ENCODE assay signal across 9 cellular contexts in genomic region chr5:148374693-148375360, GRCh38. TPM values are rescaled to one million over a fixed set of nuclear protein-coding genes. Genes with fewer than 3 reads are reported as not detected.
DNase-seq lines count a peak whose midpoint lies in the region; ATAC-seq, FAIRE-seq and TF ChIP-seq lines count a peak whose summit lies in the region.
"Had no signal": no experiment of that assay in that cellular context is flagged by ENCODE, and none has a peak within 500 bp of the region (broad histone marks: within the 10 kb centered on the region; RNA-seq: fewer than 3 reads in every experiment).

No MANE protein-coding gene starts in this region.

- H3K4me2 ChIP-seq in K562 (ENCODE audit: insufficient read depth, low read length), result no peak overlapping the region
- H3K4me2 ChIP-seq: BLaER1 had no signal

- CTCF ChIA-PET in K562 (lab: Yijun Ruan, JAX; ENCODE audit: low intra/inter-chr PET ratio), result no interaction called here

- H3K4me3 ChIP-seq in K562 (no peak overlapping the region), tibial nerve (no peak overlapping the region)
- H3K4me3 ChIP-seq: BLaER1 had no signal

- H2AFZ ChIP-seq in K562 (ENCODE audit: low read depth, low read length), result no peak overlapping the region

- TF ChIP-seq RAD21 in K562 (CRISPR knock-in tag; conservative IDR thresholded peaks at IDR 0.05 in 1 of 2, IDR thresholded peaks at IDR 0.05 in 1 of 2), result peak; percentile 64 to 87

- FAIRE-seq in K562 (lab: Jason Lieb, UNC) (peak; percentile 82), islet of Langerhans (lab: Jason Lieb, UNC) (peak; percentile 13)

- BruUV-seq in K562 (replicated peaks; lab: Mats Ljungman, UMichigan), result no TSS peak

- no peaks in the 10 kb centered on the region for H3K9me3 ChIP-seq in K562 (replicated peaks; ENCODE audit: control insufficient read depth, insufficient read depth, low read depth, low read length)
- H3K9me3 ChIP-seq in tibial nerve, result no peaks in the 10 kb centered on the region

- H3K4me1 ChIP-seq in K562 (replicated peaks in 1 of 2; ENCODE audit: control insufficient read depth in 2 of 2, insufficient read depth in 2 of 2, low read length in 2 of 2), result no peaks in the 10 kb centered on the region
- no peaks in the 10 kb centered on the region for H3K4me1 ChIP-seq in tibial nerve
- H3K4me1 ChIP-seq: BLaER1 had no signal

- no peaks in the 10 kb centered on the region for H3K9me1 ChIP-seq in K562 (ENCODE audit: control insufficient read depth, insufficient read depth, low read length)

- in situ Hi-C loops in K562 (cut with MboI), result loop anchor here (10.0 kb wide), 1 partner anchor 190 kb away; no protein-coding TSS in a partner anchor

- POLR2A ChIA-PET in K562 (lab: Yijun Ruan, JAX), result interaction anchor here (1.2 kb wide), 1 partner anchor 9 kb away, joined by 9 read pairs; the partner anchor contains the start of gene FBXO38

- peak; percentile 61 for ATAC-seq in GM19468 (IDR thresholded peaks at IDR 0.05; ENCODE audit: extremely low read depth, unreplicated experiment)
- ATAC-seq in HG03469 (IDR thresholded peaks at IDR 0.05; ENCODE audit: unreplicated experiment), result peak; percentile 97
- ATAC-seq in K562, result peak; percentile 99

- no peaks in the 10 kb centered on the region for H3K79me2 ChIP-seq in K562 (ENCODE audit: control insufficient read depth, insufficient read depth, low read length)

- no peaks in the 10 kb centered on the region for H3K36me3 ChIP-seq in K562 (ENCODE audit: control insufficient read depth, insufficient read depth, low read length)
- peaks cover 0 to 17% (median 0%) of the 10 kb centered on the region in 3 donors for H3K36me3 ChIP-seq in tibial nerve

- DNase-seq in NCI-H1105 treated with DMSO at 0.1 percent for 48 hours (lab: John Stamatoyannopoulos, UW) (peak; percentile 1), NCI-H1105 (lab: John Stamatoyannopoulos, UW) (no peak), NOMO-1 treated with DMSO at 0.1 percent for 48 hours (lab: John Stamatoyannopoulos, UW; ENCODE audit: unreplicated experiment) (peak; percentile 72), K562 (ENCODE audit: extremely low read depth in 1 of 4, low spot score in 3 of 4) (peak; percentile 38 to 58 (median 46)), tibial nerve (ENCODE audit: low spot score in 2 of 2) (peak in 1 of 2 donors; percentile 39)

- H3K27ac ChIP-seq in K562 (ENCODE audit: extremely low read depth, low read depth, low read length) (no peak overlapping the region), tibial nerve (no peak overlapping the region)
- H3K27ac ChIP-seq: BLaER1 had no signal

- intact Hi-C loops in K562 (cut with micrococcal nuclease), result loop anchor here (1.0 to 2.0 kb wide), 3 partner anchors 84 to 424 kb away; no protein-coding TSS in a partner anchor

- no peaks in the 10 kb centered on the region for H4K20me1 ChIP-seq in K562 (replicated peaks; ENCODE audit: control insufficient read depth, insufficient read depth, low read length)
- H4K20me1 ChIP-seq: BLaER1 had no signal

- WGBS in K562 (ENCODE audit: insufficient coverage, low coverage, missing lambda C conversion rate), result 0% methylated on average over 2 of the region's 3 CpGs
- 62 to 69% methylated on average over 3 of the region's 3 CpGs for WGBS in tibial nerve, 2 donors

- TF ChIP-seq POLR2A in K562 (conservative IDR thresholded peaks at IDR 0.05) (no peak), tibial nerve (IDR thresholded peaks at IDR 0.05) (no peak)

- H3K27me3 ChIP-seq in K562 (ENCODE audit: control insufficient read depth in 2 of 2, insufficient read depth in 2 of 2, low read length in 2 of 2), result no peaks in the 10 kb centered on the region; a peak in 1 of 5 replicates
- no peaks in the 10 kb centered on the region for H3K27me3 ChIP-seq in tibial nerve
- H3K27me3 ChIP-seq: BLaER1 had no signal

- no peak for TF ChIP-seq EP300 in K562 (IDR thresholded peaks at IDR 0.05; ENCODE audit: low read length)
- no peak for TF ChIP-seq EP300 in tibial nerve (IDR thresholded peaks at IDR 0.05)

- no peak overlapping the region for H3K9ac ChIP-seq in K562 (ENCODE audit: insufficient read depth in 1 of 2, low read depth in 2 of 2, low read length in 2 of 2)
- H3K9ac ChIP-seq: BLaER1 had no signal

- peak; percentile 66 to 70 (median 68) for TF ChIP-seq CTCF in K562 (IDR thresholded peaks at IDR 0.05 in 2 of 3, conservative IDR thresholded peaks at IDR 0.05 in 1 of 3; ENCODE audit: insufficient read depth in 2 of 3, low read depth in 1 of 3, low read length in 3 of 3)
- peak; percentile 29 to 50 (median 37) for TF ChIP-seq CTCF in tibial nerve (IDR thresholded peaks at IDR 0.05)

RNA-seq across cellular contexts. Expression of gene FBXO38, which starts 8.9 kb away (rescaled TPM):
- 93.0 and 228 TPM in 2 replicates for total RNA-seq in K562 (2011; cell fraction: chromatin; rRNA removed; ENCODE audit: low replicate concordance)
- 27.8 and 36.8 TPM in 2 replicates for total RNA-seq in K562 (2011; cell fraction: nucleolus; rRNA removed)
- 72.7 and 134 TPM in 2 replicates for total RNA-seq in K562 (2011; cell fraction: nucleoplasm; rRNA removed)
- total RNA-seq in K562 (2014; rRNA removed) (23.6 and 24.2 TPM in 2 replicates), K562 (2014; rRNA removed; fragmentation: Illumina TruSeq; extraction: Trizol) (36.0 and 42.6 TPM in 2 replicates), K562 (2015; rRNA removed; fragmentation: Illumina TruSeq; extraction: Trizol) (35.1 and 39.4 TPM in 2 replicates), K562 (2021) (26.5 and 31.3 TPM in 2 replicates), tibial nerve (10 to 100 TPM; 55.0 to 60.7 (median 56.4) TPM)
- polyA plus RNA-seq in K562 (2011; rRNA removed) (25.2 and 37.2 TPM in 2 replicates), K562 (2014; fragmentation: Illumina TruSeq; extraction: Trizol) (28.3 and 32.4 TPM in 2 replicates), K562 (2014; fragmentation: Nextera tagmentation; extraction: Ambion mirVana) (10 to 100 TPM in 1 of 2 experiments, 1 to 10 TPM in 1; 7.4 to 21.6 TPM), K562 (2014; rRNA removed) (19.0 and 29.3 TPM in 2 replicates)
- polyA plus RNA-seq in K562 (2011; cell fraction: cytosol; rRNA removed), result 9.8 and 11.9 TPM in 2 replicates
- 46.6 and 50.6 TPM in 2 replicates for polyA plus RNA-seq in K562 (2011; cell fraction: nucleus; rRNA removed)
- polyA plus RNA-seq in K562 (2012), result 13.6 and 17.9 TPM in 2 replicates
- polyA minus RNA-seq in K562 (2011; rRNA and poly(A)+ RNA removed), result 84.8 and 116 TPM in 2 replicates
- polyA minus RNA-seq in K562 (2011; cell fraction: cytosol; rRNA and poly(A)+ RNA removed), result 24.6 and 31.4 TPM in 2 replicates
- polyA minus RNA-seq in K562 (2011; cell fraction: nucleus; rRNA and poly(A)+ RNA removed), result 88.1 and 152 TPM in 2 replicates

RNA-seq across cellular contexts. Expression of gene SPINK9, which starts 39.5 kb away (rescaled TPM):
- not detected in 2 replicates for total RNA-seq in K562 (2011; cell fraction: chromatin; rRNA removed; ENCODE audit: low replicate concordance)
- total RNA-seq in K562 (2011; cell fraction: nucleolus; rRNA removed), result not detected in 2 replicates
- total RNA-seq in K562 (2011; cell fraction: nucleoplasm; rRNA removed), result not detected in 2 replicates
- total RNA-seq in K562 (2014; rRNA removed) (not detected in 2 replicates), K562 (2014; rRNA removed; fragmentation: Illumina TruSeq; extraction: Trizol) (not detected in 2 replicates), K562 (2015; rRNA removed; fragmentation: Illumina TruSeq; extraction: Trizol) (not detected in 2 replicates), K562 (2021) (not detected in 2 replicates), tibial nerve (not detected)
- polyA plus RNA-seq in K562 (2011; rRNA removed) (not detected in 2 replicates), K562 (2014; fragmentation: Illumina TruSeq; extraction: Trizol) (not detected in 2 replicates), K562 (2014; fragmentation: Nextera tagmentation; extraction: Ambion mirVana) (not detected), K562 (2014; rRNA removed) (not detected in 2 replicates)
- not detected in 2 replicates for polyA plus RNA-seq in K562 (2011; cell fraction: cytosol; rRNA removed)
- polyA plus RNA-seq in K562 (2011; cell fraction: nucleus; rRNA removed), result not detected in 2 replicates
- polyA plus RNA-seq in K562 (2012), result not detected in 2 replicates
- polyA minus RNA-seq in K562 (2011; rRNA and poly(A)+ RNA removed), result not detected in 2 replicates
- not detected in 2 replicates for polyA minus RNA-seq in K562 (2011; cell fraction: cytosol; rRNA and poly(A)+ RNA removed)
- not detected in 2 replicates for polyA minus RNA-seq in K562 (2011; cell fraction: nucleus; rRNA and poly(A)+ RNA removed)
